Comparison of ENCODE assay signal across 12 cellular contexts in the genomic region with DNA sequence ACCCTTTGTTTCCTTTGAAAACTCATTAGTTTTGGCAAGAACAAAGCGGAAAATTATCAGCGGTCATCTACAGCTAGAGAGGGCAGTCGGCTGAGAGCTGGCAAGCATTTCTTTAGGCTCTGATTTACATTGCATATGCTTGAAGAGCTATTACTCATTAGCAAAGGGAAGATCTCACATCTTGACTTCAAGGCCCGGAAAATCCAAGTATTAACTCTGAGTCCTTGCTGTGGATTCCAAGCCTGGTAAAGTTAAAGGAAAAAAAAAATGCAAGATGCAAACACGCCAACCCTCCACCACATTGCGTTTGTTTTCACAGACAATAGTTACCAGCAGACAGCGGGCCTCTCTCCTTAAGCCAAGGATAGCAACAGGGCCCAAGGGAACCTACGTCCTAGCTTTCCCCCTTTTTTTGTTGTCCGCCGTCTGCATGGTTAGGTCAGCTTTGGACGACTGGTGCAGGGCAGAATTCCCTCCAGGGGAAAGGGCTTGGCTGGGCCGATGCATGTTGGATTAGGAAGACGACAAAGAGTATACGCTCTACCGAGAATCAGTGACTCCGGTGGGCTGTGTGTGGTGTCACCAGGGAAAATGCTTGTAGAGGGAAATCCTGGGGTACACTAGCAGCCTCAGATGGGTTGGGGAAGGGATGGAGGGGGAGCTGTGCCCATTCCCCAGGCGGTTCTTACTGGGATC. TPM values are rescaled to one million over a fixed set of nuclear protein-coding genes. Genes with fewer than 3 reads are reported as not detected.
DNase-seq lines count a peak whose midpoint lies in the region; ATAC-seq and TF ChIP-seq lines count a peak whose summit lies in the region.
"Had no signal": no experiment of that assay in that cellular context is flagged by ENCODE, and none has a peak within 500 bp of the region (broad histone marks: within the 10 kb centered on the region; RNA-seq: fewer than 3 reads in every experiment).

No MANE protein-coding gene starts in this region.

- POLR2A ChIA-PET in PC-3 (lab: Charles Lee; ENCODE audit: unreplicated experiment): interaction anchor here (0.7 kb wide), 2 partner anchors 1450 to 1915 kb away, joined by 3 to 11 read pairs; no protein-coding TSS in a partner anchor

- peaks cover 15% of the 10 kb centered on the region for H3K4me1 ChIP-seq in PC-3 (ENCODE audit: insufficient read depth, low read length)
- no peaks in the 10 kb centered on the region for H3K4me1 ChIP-seq in endodermal cell (ENCODE audit: control insufficient read depth, insufficient read depth, low read length)
- H3K4me1 ChIP-seq in neuron (ENCODE audit: insufficient read depth, low read length): peaks cover 9% of the 10 kb centered on the region

- BruUV-seq in PC-3 (replicated peaks; lab: Mats Ljungman, UMichigan): no TSS peak

- no peaks in the 10 kb centered on the region for H3K27me3 Mint-ChIP-seq in endodermal cell (ENCODE audit: insufficient read depth)

- H3K27me3 ChIP-seq in PC-3 (ENCODE audit: low read length) (no peaks in the 10 kb centered on the region), endodermal cell (ENCODE audit: control insufficient read depth, insufficient read depth, low read length, poor library complexity, severe bottlenecking) (no peaks in the 10 kb centered on the region), neuron (ENCODE audit: insufficient read depth, low read length) (no peaks in the 10 kb centered on the region)

- peak overlapping the region; percentile 95 for H3K27ac Mint-ChIP-seq in endodermal cell

- ATAC-seq in PC-3: no peak
- ATAC-seq in HG03469 (IDR thresholded peaks at IDR 0.05; ENCODE audit: unreplicated experiment): no peak

- no peak overlapping the region for H3K27ac ChIP-seq in PC-3 (ENCODE audit: low read length)
- peak overlapping the region; percentile 34 for H3K27ac ChIP-seq in endodermal cell (ENCODE audit: low read depth, low read length)
- H3K27ac ChIP-seq: PC-9 had no signal

- DNase-seq in ELR (ENCODE audit: low read depth) (peak; percentile 13), PC-3 (no peak), endodermal cell (peak; percentile 67), T-helper 9 cell (no peak), amygdala (lab: John Stamatoyannopoulos, UW) (no peak), kidney glomerular epithelial cell (lab: John Stamatoyannopoulos, UW) (no peak)
- DNase-seq: cortex of kidney, GDM1, NCI-H1436 treated with DMSO at 0.1 percent for 48 hours, PC-9 had no signal

- 67 to 70% methylated on average over 14 to 17 of the region's 17 CpGs for WGBS in endodermal cell (ENCODE audit: insufficient coverage in 1 of 2, insufficient read length in 1 of 2), 2 experiments

- H3K9me3 ChIP-seq in PC-3 (ENCODE audit: low read length): no peaks in the 10 kb centered on the region
- H3K9me3 ChIP-seq in endodermal cell (ENCODE audit: control insufficient read depth, low read length): no peaks in the 10 kb centered on the region
- no peaks in the 10 kb centered on the region for H3K9me3 ChIP-seq in neuron (ENCODE audit: low read length)

- H3K4me2 ChIP-seq in PC-3 (ENCODE audit: low read length): peak overlapping the region; percentile 54
- H3K4me2 ChIP-seq: PC-9 had no signal

- CTCF ChIA-PET in PC-3 (lab: Charles Lee): interaction anchor here (1.1 kb wide), 1 partner anchor 117 kb away, joined by 4 read pairs; no protein-coding TSS in a partner anchor

- H2AFZ ChIP-seq in PC-3 (ENCODE audit: low read length): no peak overlapping the region
- H2AFZ ChIP-seq in neuron (ENCODE audit: low read depth, low read length): peak overlapping the region; percentile 10
- H2AFZ ChIP-seq: PC-9 had no signal

- no peak overlapping the region for H3K9ac ChIP-seq in PC-3 (ENCODE audit: low read length)
- no peak overlapping the region for H3K9ac ChIP-seq in endodermal cell (ENCODE audit: extremely low read depth, low read length, poor library complexity, severe bottlenecking)

- no peaks in the 10 kb centered on the region for H3K9me3 Mint-ChIP-seq in endodermal cell

- H3K36me3 Mint-ChIP-seq in endodermal cell (ENCODE audit: low read depth): peaks cover 30% of the 10 kb centered on the region

- peaks cover 5% of the 10 kb centered on the region for H3K79me2 ChIP-seq in PC-3 (ENCODE audit: low read length)

- no peak for TF ChIP-seq CTCF in PC-3 (conservative IDR thresholded peaks at IDR 0.05; ENCODE audit: low read depth, low read length)
- TF ChIP-seq CTCF in endodermal cell (conservative IDR thresholded peaks at IDR 0.05): no peak

- peaks cover 12% of the 10 kb centered on the region; the same call in 1 of the 2 replicates for H3K36me3 ChIP-seq in PC-3 (ENCODE audit: low read depth, low read length)
- peaks cover 4% of the 10 kb centered on the region for H3K36me3 ChIP-seq in endodermal cell (ENCODE audit: control insufficient read depth, insufficient read depth, low read length)
- no peaks in the 10 kb centered on the region for H3K36me3 ChIP-seq in neuron (ENCODE audit: insufficient read depth, low read length)

- H4K20me1 ChIP-seq in PC-3 (ENCODE audit: low read length): no peaks in the 10 kb centered on the region

- intact Hi-C loops in PC-3 (cut with micrococcal nuclease): loop anchor here (5.0 kb wide), 1 partner anchor 117 kb away; no protein-coding TSS in a partner anchor

- H3K4me1 Mint-ChIP-seq in endodermal cell: peaks cover 20% of the 10 kb centered on the region

- no peaks in the 10 kb centered on the region for H3F3A ChIP-seq in PC-3 (ENCODE audit: low read length, unreplicated experiment)

- H3K4me3 ChIP-seq in PC-3 (ENCODE audit: low read length): no peak overlapping the region
- H3K4me3 ChIP-seq in endodermal cell (ENCODE audit: low read length): no peak overlapping the region
- peak overlapping the region; percentile 12 for H3K4me3 ChIP-seq in neuron (ENCODE audit: low read length)
- H3K4me3 ChIP-seq: PC-9 had no signal

- peak overlapping the region; percentile 70 for H3K4me3 Mint-ChIP-seq in endodermal cell

- H3K9me2 ChIP-seq in PC-3 (replicated peaks; ENCODE audit: low read length): no peaks in the 10 kb centered on the region

RNA-seq across cellular contexts. Expression of a gene that starts 1.7 kb away (rescaled TPM):
- total RNA-seq in PC-3 (2014; rRNA removed) (25.8 and 30.2 TPM in 2 replicates), endodermal cell (10 to 100 TPM; 53.7 to 68.8 TPM)
- 15.3 TPM for polyA plus RNA-seq in endodermal cell (2013, experiment 1 of 2)
- polyA plus RNA-seq in endodermal cell (2013, experiment 2 of 2): 17.6 TPM

Comparison
In these comparisons a context has a peak if more than half of its experiments do, and no peak if none do; other contexts are left out.
1. DNase-seq: peak in ELR (single experiment) and endodermal cell (single experiment); none in PC-3 (single experiment), T-helper 9 cell (single experiment), amygdala (0 of 56) and kidney glomerular epithelial cell (single experiment).